ENCODE assay signal across 29 cellular contexts in genomic region chr22:28111501-28111900, GRCh38.
DNase-seq lines count a peak whose midpoint lies in the region; ATAC-seq and TF ChIP-seq lines count a peak whose summit lies in the region.
"Had no signal": no experiment of that assay in that cellular context is flagged by ENCODE, and none has a peak within 500 bp of the region (broad histone marks: within the 10 kb centered on the region; RNA-seq: fewer than 3 reads in every experiment).

No MANE protein-coding gene starts in this region.

- DNase-seq in cardiac muscle cell (ENCODE audit: low read depth in 1 of 2, low spot score in 1 of 2) (no peak), right cardiac atrium (no peak), adipocyte (ENCODE audit: low read depth) (peak; percentile 57), foreskin fibroblast (peak; percentile 49 to 78), cortex of kidney (lab: John Stamatoyannopoulos, UW) (no peak)
- DNase-seq in stimulated activated CD4-positive, alpha-beta T cell treated with anti-CD3 and anti-CD28 coated beads, Interleukin-4, amount 100 ng/mL, for 1 hour: no peak
- DNase-seq: activated CD4-positive, alpha-beta T cell treated with anti-CD3 and anti-CD28 coated beads, Interleukin-2, amount 10 ng/mL, durations not matched to agents 24 days and 14 days; activated gamma-delta T cell treated with Interleukin-2 at 50 U/mL for 16 hours; activated T-cell treated with anti-CD3 and anti-CD28 coated beads, Interleukin-2, amount 50 U/mL, for 4 hours; BE2C; CD8-positive, alpha-beta memory T cell; effector CD4-positive, alpha-beta T cell; gastrocnemius medialis; GF-D8; GOT3; left cardiac atrium; mammary epithelial cell; NCI-H2029; NCI-H2227 treated with DMSO at 0.1 percent for 48 hours; Peyer's patch; SHP77 treated with DMSO at 0.1 percent for 48 hours; stomach; SW 1271; T-helper 9 cell; WERI-Rb-1 had no signal

- 79% methylated on average over 2 of the region's 2 CpGs for WGBS in right cardiac atrium

- peaks cover 15% of the 10 kb centered on the region for H3K4me1 ChIP-seq in cardiac muscle cell (ENCODE audit: low read depth)
- H3K4me1 ChIP-seq in right cardiac atrium (ENCODE audit: control insufficient read depth, insufficient read depth, low read length): peaks cover 7% of the 10 kb centered on the region
- peaks cover 35% of the 10 kb centered on the region for H3K4me1 ChIP-seq in adipocyte (ENCODE audit: control insufficient read depth, insufficient read depth, low read length)
- peaks cover 5 to 20% (median 13%) of the 10 kb centered on the region in 5 donors for H3K4me1 ChIP-seq in subcutaneous abdominal adipose tissue (ENCODE audit: control insufficient read depth in 5 of 5, insufficient read depth in 5 of 5, low read length in 5 of 5)
- H3K4me1 ChIP-seq: Peyer's patch had no signal

- H3K27ac ChIP-seq in cardiac muscle cell: peak overlapping the region; percentile 71
- no peak overlapping the region for H3K27ac ChIP-seq in right cardiac atrium (ENCODE audit: low read length)
- peak overlapping the region; percentile 9 for H3K27ac ChIP-seq in subcutaneous abdominal adipose tissue (ENCODE audit: low read depth, low read length)
- H3K27ac ChIP-seq: Peyer's patch, stomach, tibial nerve had no signal

- TF ChIP-seq CTCF in cardiac muscle cell (IDR thresholded peaks at IDR 0.05; ENCODE audit: low read depth, low read length) (no peak), foreskin fibroblast (IDR thresholded peaks at IDR 0.05; ENCODE audit: low read depth, low read length) (no peak)

- H3K9me3 ChIP-seq in cardiac muscle cell (ENCODE audit: low read depth) (no peaks in the 10 kb centered on the region), right cardiac atrium (ENCODE audit: control insufficient read depth, low read length) (no peaks in the 10 kb centered on the region), adipocyte (ENCODE audit: control insufficient read depth, low read length) (no peaks in the 10 kb centered on the region), subcutaneous abdominal adipose tissue (ENCODE audit: control insufficient read depth in 5 of 5, low read length in 5 of 5) (no peaks in the 10 kb centered on the region)
- H3K9me3 ChIP-seq: BE2C, gastrocnemius medialis, Peyer's patch, stomach, tibial nerve had no signal

- no peaks in the 10 kb centered on the region for H3K36me3 ChIP-seq in cardiac muscle cell
- H3K36me3 ChIP-seq in adipocyte (ENCODE audit: control insufficient read depth, insufficient read depth, low read length, severe bottlenecking): peaks cover 10% of the 10 kb centered on the region
- peaks cover 0 to 13% (median 11%) of the 10 kb centered on the region in 5 donors for H3K36me3 ChIP-seq in subcutaneous abdominal adipose tissue (ENCODE audit: control insufficient read depth in 5 of 5, insufficient read depth in 5 of 5, low read length in 5 of 5)
- H3K36me3 ChIP-seq: gastrocnemius medialis, Peyer's patch had no signal

- intact Hi-C loops in right cardiac atrium (cut with DNase I): no loop called here

- ATAC-seq in right cardiac atrium: no peak
- ATAC-seq in GM18502 (IDR thresholded peaks at IDR 0.05; ENCODE audit: poor library complexity, unreplicated experiment): no peak
- ATAC-seq: activated T-cell treated with anti-CD3 and anti-CD28 coated beads, Interleukin-2, amount 50 U/mL, for 4 hours had no signal

- H3K9ac ChIP-seq in adipocyte (ENCODE audit: low read length) (peak overlapping the region; percentile 57), subcutaneous abdominal adipose tissue (ENCODE audit: low read length in 5 of 5) (no peak overlapping the region)

- H3K27me3 ChIP-seq in cardiac muscle cell (no peaks in the 10 kb centered on the region), right cardiac atrium (ENCODE audit: control insufficient read depth, insufficient read depth) (no peaks in the 10 kb centered on the region), adipocyte (replicated peaks; ENCODE audit: control insufficient read depth, insufficient read depth, low read length) (no peaks in the 10 kb centered on the region), subcutaneous abdominal adipose tissue (ENCODE audit: control insufficient read depth in 5 of 5, insufficient read depth in 4 of 5, low read length in 5 of 5) (no peaks in the 10 kb centered on the region)
- H3K27me3 ChIP-seq: BE2C, gastrocnemius medialis, Peyer's patch, stomach, tibial nerve had no signal

- H3K4me3 ChIP-seq in cardiac muscle cell (no peak overlapping the region), right cardiac atrium (ENCODE audit: low read length) (no peak overlapping the region), adipocyte (ENCODE audit: low read length) (peak overlapping the region; percentile 46), foreskin fibroblast (ENCODE audit: low read depth in 1 of 2, low read length in 2 of 2) (no peak overlapping the region), subcutaneous abdominal adipose tissue (ENCODE audit: low read depth in 1 of 5, low read length in 5 of 5) (no peak overlapping the region)
- H3K4me3 ChIP-seq: gastrocnemius medialis, Peyer's patch, skin epidermis, stomach, tibial nerve had no signal

Comparison
In these comparisons a context has a peak if more than half of its experiments do, and no peak if none do; other contexts are left out.
1. DNase-seq: peak in adipocyte (single experiment) and foreskin fibroblast (2 of 2); none in cardiac muscle cell (0 of 2), right cardiac atrium (0 of 3), cortex of kidney (single experiment) and stimulated activated CD4-positive, alpha-beta T cell treated with anti-CD3 and anti-CD28 coated beads, Interleukin-4, amount 100 ng/mL, for 1 hour (single experiment).